In genomic region chr19:2207991-2208860, GRCh38 we compare ENCODE assay signal across 1 cellular context.
TF ChIP-seq lines count a peak whose summit lies in the region.

No MANE protein-coding gene starts in this region.

TF ChIP-seq in HCT116, 20 proteins besides CTCF, POLR2A, EP300 and RAD21:
- no peak for TF ChIP-seq SIN3A (IDR thresholded peaks at IDR 0.05; ENCODE audit: low read depth)
- TF ChIP-seq CBX3 (IDR thresholded peaks at IDR 0.05; ENCODE audit: low read depth): no peak
- TF ChIP-seq EZH2phosphoT487 (IDR thresholded peaks at IDR 0.05; ENCODE audit: borderline replicate concordance): no peak
- TF ChIP-seq EGR1 (IDR thresholded peaks at IDR 0.05; ENCODE audit: low read depth): no peak
- no peak for TF ChIP-seq YY1 (IDR thresholded peaks at IDR 0.05; ENCODE audit: extremely low read depth, insufficient replicate concordance, low read depth, low read length)
- TF ChIP-seq EZH2 (IDR thresholded peaks at IDR 0.05): no peak
